In the genomic region with DNA sequence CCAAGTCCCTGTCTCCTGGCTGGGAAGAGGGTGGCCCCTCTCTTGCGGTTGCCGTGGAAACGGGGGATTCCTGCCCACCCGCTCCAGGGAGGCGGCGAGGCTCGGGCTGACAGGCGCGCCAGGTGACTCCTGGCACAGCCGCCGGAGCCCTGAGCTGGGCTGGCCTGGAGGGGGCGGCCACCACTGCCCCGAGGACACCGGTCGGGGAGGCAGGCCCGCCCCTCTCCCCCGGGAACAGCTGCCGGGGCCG, we compare ENCODE assay signal across 8 cellular contexts.
DNase-seq lines count a peak whose midpoint lies in the region; ATAC-seq and TF ChIP-seq lines count a peak whose summit lies in the region.

No MANE protein-coding gene starts in this region.

- peak overlapping the region; percentile 75 to 84 (median 82) for H3K4me3 Mint-ChIP-seq in immature natural killer cell

- H3K4me3 ChIP-seq in BE2C (ENCODE audit: low read depth, low read length) (peak overlapping the region; percentile 61), ascending aorta (peak overlapping the region; percentile 86), suprapubic skin (peak overlapping the region; percentile 88)

- intact Hi-C loops in ascending aorta (cut with DNase I): loop anchor here (5.0 kb wide), 1 partner anchor 101 kb away; no protein-coding TSS in a partner anchor

- TF ChIP-seq CTCF in BE2C (IDR thresholded peaks at IDR 0.05; ENCODE audit: low read depth, low read length) (no peak), ascending aorta (IDR thresholded peaks at IDR 0.05) (peak in 1 of 3 experiments; percentile 9), suprapubic skin (IDR thresholded peaks at IDR 0.05) (no peak)

- TF ChIP-seq EP300 in suprapubic skin (IDR thresholded peaks at IDR 0.05): no peak

- peak overlapping the region; percentile 31 to 91 (median 82) for H3K27ac Mint-ChIP-seq in immature natural killer cell

- H3K4me1 Mint-ChIP-seq in immature natural killer cell: peaks cover 49 to 60% of the 10 kb centered on the region in 2 donors

- H3K27me3 ChIP-seq in BE2C (no peaks in the 10 kb centered on the region), ascending aorta (no peaks in the 10 kb centered on the region), suprapubic skin (no peaks in the 10 kb centered on the region)

- WGBS in suprapubic skin: 0% methylated on average over 2 of the region's 19 CpGs

- no peaks in the 10 kb centered on the region for H3K36me3 Mint-ChIP-seq in immature natural killer cell

- peak; percentile 10 for ATAC-seq in HG03280 (IDR thresholded peaks at IDR 0.05; ENCODE audit: unreplicated experiment)
- ATAC-seq in HG03469 (IDR thresholded peaks at IDR 0.05; ENCODE audit: unreplicated experiment): no peak

- H3K27ac ChIP-seq in ascending aorta: peak overlapping the region; percentile 90 to 99
- peak overlapping the region; percentile 94 for H3K27ac ChIP-seq in suprapubic skin

- H3K36me3 ChIP-seq in BE2C (no peaks in the 10 kb centered on the region), ascending aorta (no peaks in the 10 kb centered on the region), suprapubic skin (peaks cover 5% of the 10 kb centered on the region)

- H3K9me3 ChIP-seq in BE2C: no peaks in the 10 kb centered on the region
- no peaks in the 10 kb centered on the region for H3K9me3 ChIP-seq in ascending aorta
- H3K9me3 ChIP-seq in suprapubic skin: no peaks in the 10 kb centered on the region

- H3K4me1 ChIP-seq in BE2C (peaks cover 10% of the 10 kb centered on the region; the same call in 1 of the 2 replicates), ascending aorta (peaks cover 29 to 79% of the 10 kb centered on the region in 2 donors), suprapubic skin (peaks cover 70% of the 10 kb centered on the region)

- TF ChIP-seq POLR2A in suprapubic skin (IDR thresholded peaks at IDR 0.05): no peak

- peaks cover 0 to 13% (median 2%) of the 10 kb centered on the region in 3 donors for H3K27me3 Mint-ChIP-seq in immature natural killer cell (ENCODE audit: low read depth in 3 of 3)

- DNase-seq in BE2C (no peak), ascending aorta (ENCODE audit: low spot score in 2 of 2) (no peak), immature natural killer cell (peak in 1 of 3 donors; percentile 24), suprapubic skin (ENCODE audit: low spot score in 2 of 2) (no peak), superior temporal gyrus (ENCODE audit: extremely low spot score) (no peak), NCI-H345 (lab: John Stamatoyannopoulos, UW) (no peak)

- H3K9me3 Mint-ChIP-seq in immature natural killer cell: no peaks in the 10 kb centered on the region
